24 cellular contexts compared by ENCODE assay signal in genomic region chr12:58041441-58041840, GRCh38.
"Had no signal": no experiment of that assay in that cellular context is flagged by ENCODE, and none has a peak within 500 bp of the region (broad histone marks: within the 10 kb centered on the region; RNA-seq: fewer than 3 reads in every experiment).

No MANE protein-coding gene starts in this region.

- H3K4me3 ChIP-seq: stomach, suprapubic skin, testis, thoracic aorta, thyroid gland, tibial artery, tibial nerve, transverse colon, upper lobe of left lung, upper lobe of right lung, uterus, vagina had no signal

- DNase-seq: stimulated activated CD4-positive, alpha-beta T cell treated with anti-CD3 and anti-CD28 coated beads, Interleukin-2, amount 100 ng/mL, for 48 hours; stimulated activated CD4-positive, alpha-beta T cell treated with anti-CD3 and anti-CD28 coated beads, Interleukin-4, amount 100 ng/mL, for 1 hour; stimulated activated CD4-positive, alpha-beta T cell treated with anti-CD3 and anti-CD28 coated beads, Interleukin-4, amount 100 ng/mL, for 24 hours; stimulated activated CD4-positive, alpha-beta T cell treated with anti-CD3 and anti-CD28 coated beads, Interleukin-4, amount 100 ng/mL, for 4 hours; stimulated activated CD8-positive, alpha-beta memory T cell treated with anti-CD3 and anti-CD28 coated beads, Interleukin-4, amount 100 ng/mL, for 48 hours; stimulated activated naive B cell treated with anti-CD40 and anti-IgM and Interleukin-4, amounts not matched to agents 10 μg/mL and 1 μg/mL and 100 μg/mL, for 72 hours; stimulated activated naive CD4-positive, alpha-beta T cell; stimulated activated naive CD4-positive, alpha-beta T cell treated with Interleukin-2 at 50 U/mL for 16 hours; stimulated activated naive CD8-positive, alpha-beta T cell treated with anti-CD3 and anti-CD28 coated beads, Interleukin-15, amount 100 ng/mL, for 72 hours; stimulated activated naive CD8-positive, alpha-beta T cell treated with anti-CD3 and anti-CD28 coated beads, Interleukin-15, Interleukin-2, amounts not matched to agents 100 U/mL and 50 U/mL, for 24 hours; stomach; substantia nigra; testis; thyroid gland; tibial artery; transverse colon; trophoblast cell; upper lobe of left lung; upper lobe of right lung; uterus had no signal

- H3K27me3 ChIP-seq: suprapubic skin, testis, thyroid gland, tibial artery, tibial nerve, transverse colon, upper lobe of left lung, upper lobe of right lung, uterus, vagina had no signal

- H3K27ac ChIP-seq: stomach, suprapubic skin, testis, thoracic aorta, thyroid gland, tibial artery, tibial nerve, transverse colon, upper lobe of left lung, upper lobe of right lung, uterus, vagina had no signal

- H3K4me1 ChIP-seq: stomach, suprapubic skin, testis, thyroid gland, tibial artery, tibial nerve, transverse colon, upper lobe of left lung, upper lobe of right lung, uterus, vagina had no signal

- H3K9me3 ChIP-seq: testis, thyroid gland, vagina had no signal

- H3K36me3 ChIP-seq: stomach, suprapubic skin, thoracic aorta, thyroid gland, tibial artery, tibial nerve, transverse colon, upper lobe of left lung, upper lobe of right lung, uterus, vagina had no signal
